ENCODE assay signal across 12 cellular contexts in genomic region chr14:29518335-29518734, GRCh38.
A peak's percentile ranks its signal among the peaks of the same experiment; 100 is the strongest.
DNase-seq lines count a peak whose midpoint lies in the region; ATAC-seq and TF ChIP-seq lines count a peak whose summit lies in the region.
"Had no signal": no experiment of that assay in that cellular context is flagged by ENCODE, and none has a peak within 500 bp of the region (broad histone marks: within the 10 kb centered on the region; RNA-seq: fewer than 3 reads in every experiment).

No MANE protein-coding gene starts in this region.

- WGBS in endodermal cell (ENCODE audit: insufficient coverage in 1 of 2, insufficient read length in 1 of 2), 2 experiments: 57 to 80% methylated on average over 1 to 2 of the region's 2 CpGs
- 31 to 34% methylated on average over 2 of the region's 2 CpGs for WGBS in aorta, 2 donors

- no peaks in the 10 kb centered on the region for H3K9me3 ChIP-seq in endodermal cell (ENCODE audit: control insufficient read depth, low read length)
- no peaks in the 10 kb centered on the region for H3K9me3 ChIP-seq in CD8-positive, alpha-beta memory T cell (ENCODE audit: low read length)
- H3K9me3 ChIP-seq in aorta (ENCODE audit: control insufficient read depth, low read length): no peaks in the 10 kb centered on the region
- H3K9me3 ChIP-seq: BE2C had no signal

- ATAC-seq in aorta (ENCODE audit: low FRiP score): no peak
- ATAC-seq: Panc1 had no signal

- H3K4me3 ChIP-seq in endodermal cell (ENCODE audit: low read length): no peak overlapping the region
- H3K4me3 ChIP-seq in CD8-positive, alpha-beta memory T cell (ENCODE audit: low read length): no peak overlapping the region
- H3K4me3 ChIP-seq in coronary artery: no peak overlapping the region
- H3K4me3 ChIP-seq in aorta (ENCODE audit: low read length in 2 of 2): no peak overlapping the region

- no peaks in the 10 kb centered on the region for H3K4me1 ChIP-seq in endodermal cell (ENCODE audit: control insufficient read depth, insufficient read depth, low read length)
- H3K4me1 ChIP-seq in CD8-positive, alpha-beta memory T cell (ENCODE audit: insufficient read depth, low read length): no peaks in the 10 kb centered on the region
- H3K4me1 ChIP-seq in aorta (ENCODE audit: control insufficient read depth in 1 of 2, insufficient read depth in 2 of 2, low read length in 2 of 2): no peaks in the 10 kb centered on the region
- H3K4me1 ChIP-seq: BE2C had no signal

- POLR2A ChIA-PET in CD8-positive, alpha-beta memory T cell (lab: Charles Lee): no interaction called here

- H3K27me3 Mint-ChIP-seq in endodermal cell (ENCODE audit: insufficient read depth): peaks cover 2% of the 10 kb centered on the region
- H3K27me3 Mint-ChIP-seq in CD8-positive, alpha-beta memory T cell: no peaks in the 10 kb centered on the region
- H3K27me3 Mint-ChIP-seq: activated B cell treated with CpG ODN at 0.5 μM for 24 hours had no signal

- peak; percentile 3 to 37 for DNase-seq in NCI-H2081 (lab: John Stamatoyannopoulos, UW)
- DNase-seq in NCI-H2081 treated with DMSO at 0.1 percent for 48 hours (lab: John Stamatoyannopoulos, UW): no peak
- DNase-seq in NCI-H69 (lab: John Stamatoyannopoulos, UW): peak; percentile 79
- no peak for DNase-seq in endodermal cell
- DNase-seq in putamen (ENCODE audit: low spot score): peak; percentile 17
- no peak for DNase-seq in CD8-positive, alpha-beta memory T cell
- DNase-seq in coronary artery (ENCODE audit: low spot score): no peak
- no peak for DNase-seq in aorta
- DNase-seq: activated B cell treated with CpG ODN at 0.5 μM for 24 hours; activated effector memory CD4-positive, alpha-beta T cell treated with anti-CD3 and anti-CD28 coated beads, Interleukin-2, amount 50 U/mL, for 16 hours; BE2C had no signal

- TF ChIP-seq CTCF in endodermal cell (conservative IDR thresholded peaks at IDR 0.05): peak; percentile 56
- TF ChIP-seq CTCF in coronary artery (IDR thresholded peaks at IDR 0.05): no peak

- no peaks in the 10 kb centered on the region for H3K36me3 ChIP-seq in endodermal cell (ENCODE audit: control insufficient read depth, insufficient read depth, low read length)
- no peaks in the 10 kb centered on the region for H3K36me3 ChIP-seq in CD8-positive, alpha-beta memory T cell (ENCODE audit: insufficient read depth, low read length)
- H3K36me3 ChIP-seq in aorta (ENCODE audit: control insufficient read depth in 1 of 2, insufficient read depth in 2 of 2, low read length in 1 of 2): no peaks in the 10 kb centered on the region
- H3K36me3 ChIP-seq: BE2C had no signal

- intact Hi-C loops in aorta (cut with DNase I): no loop called here

- no peaks in the 10 kb centered on the region for H3K4me1 Mint-ChIP-seq in endodermal cell
- no peaks in the 10 kb centered on the region for H3K4me1 Mint-ChIP-seq in CD8-positive, alpha-beta memory T cell
- H3K4me1 Mint-ChIP-seq: activated B cell treated with CpG ODN at 0.5 μM for 24 hours had no signal

- CTCF ChIA-PET in CD8-positive, alpha-beta memory T cell (lab: Charles Lee): no interaction called here

- H3K27ac ChIP-seq in endodermal cell (ENCODE audit: low read depth, low read length): no peak overlapping the region
- no peak overlapping the region for H3K27ac ChIP-seq in CD8-positive, alpha-beta memory T cell (ENCODE audit: low read depth, low read length)
- H3K27ac ChIP-seq in coronary artery: no peak overlapping the region
- H3K27ac ChIP-seq in aorta (ENCODE audit: low read depth in 1 of 2, low read length in 2 of 2): no peak overlapping the region

- no peak overlapping the region for H3K4me3 Mint-ChIP-seq in endodermal cell
- H3K4me3 Mint-ChIP-seq in CD8-positive, alpha-beta memory T cell: no peak overlapping the region
- H3K4me3 Mint-ChIP-seq: activated B cell treated with CpG ODN at 0.5 μM for 24 hours had no signal

- H3K36me3 Mint-ChIP-seq in endodermal cell (ENCODE audit: low read depth): no peaks in the 10 kb centered on the region
- no peaks in the 10 kb centered on the region for H3K36me3 Mint-ChIP-seq in CD8-positive, alpha-beta memory T cell

- no peak overlapping the region for H3K27ac Mint-ChIP-seq in endodermal cell
- H3K27ac Mint-ChIP-seq in CD8-positive, alpha-beta memory T cell: no peak overlapping the region
- H3K27ac Mint-ChIP-seq: activated B cell treated with CpG ODN at 0.5 μM for 24 hours had no signal

- H3K27me3 ChIP-seq in endodermal cell (ENCODE audit: control insufficient read depth, insufficient read depth, low read length, poor library complexity, severe bottlenecking) (no peaks in the 10 kb centered on the region), aorta (ENCODE audit: control insufficient read depth in 1 of 2, insufficient read depth in 2 of 2, low read length in 1 of 2) (no peaks in the 10 kb centered on the region)
- no peaks in the 10 kb centered on the region for H3K27me3 ChIP-seq in CD8-positive, alpha-beta memory T cell (ENCODE audit: insufficient read depth, low read length, poor library complexity, severe bottlenecking)
- H3K27me3 ChIP-seq: BE2C had no signal

- no peak overlapping the region for H3K9ac ChIP-seq in endodermal cell (ENCODE audit: extremely low read depth, low read length, poor library complexity, severe bottlenecking)

- H3K9me3 Mint-ChIP-seq in endodermal cell: no peaks in the 10 kb centered on the region
- H3K9me3 Mint-ChIP-seq in CD8-positive, alpha-beta memory T cell: peaks cover 5 to 20% (median 9%) of the 10 kb centered on the region in 5 donors

Comparison
In these comparisons a context has a peak if more than half of its experiments do, and no peak if none do; other contexts are left out.
1. DNase-seq: peak in NCI-H2081 (2 of 2), NCI-H69 (single experiment) and putamen (single experiment); none in NCI-H2081 treated with DMSO at 0.1 percent for 48 hours (single experiment), endodermal cell (single experiment), CD8-positive, alpha-beta memory T cell (0 of 5), coronary artery (single experiment) and aorta (0 of 2).